1 cellular context compared by ENCODE assay signal in the genomic region with DNA sequence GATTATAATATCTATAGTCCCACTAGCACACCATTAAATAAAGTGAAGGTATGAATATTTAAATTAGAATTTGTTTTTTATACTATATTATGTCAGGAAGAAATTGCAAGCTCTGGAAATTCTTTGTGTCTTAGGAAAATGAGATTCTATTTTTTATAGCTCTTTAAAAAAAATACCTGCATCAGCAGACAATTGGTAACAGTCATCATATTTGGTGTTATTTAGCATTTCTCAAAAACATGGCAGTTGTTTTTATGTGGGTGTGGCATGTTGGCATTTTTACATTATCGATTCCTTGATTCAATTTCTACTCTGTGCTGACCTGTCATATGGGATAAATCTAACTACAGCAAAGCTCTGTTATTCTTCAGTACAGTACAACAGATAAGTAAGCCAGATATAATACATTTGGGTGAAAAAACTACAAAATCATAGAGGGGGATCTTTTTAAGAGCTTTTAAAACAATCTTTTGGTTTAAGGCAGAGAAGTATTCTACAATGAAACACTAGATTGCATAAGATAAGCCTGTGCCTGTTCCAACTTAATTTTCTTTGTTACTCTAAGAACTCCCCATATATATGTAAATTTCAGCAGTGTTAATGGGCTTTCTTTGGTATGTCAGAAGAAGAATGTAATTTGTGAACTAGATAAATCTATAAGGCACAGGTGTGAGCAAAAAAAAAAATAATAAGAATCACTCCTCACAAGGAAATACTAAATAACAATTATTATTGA.
TF ChIP-seq lines count a peak whose summit lies in the region.

No MANE protein-coding gene starts in this region.

TF ChIP-seq in WTC11, 78 proteins besides CTCF, POLR2A, EP300 and RAD21 (continued from another document):
- TF ChIP-seq STAT6 (CRISPR knock-in tag; conservative IDR thresholded peaks at IDR 0.05; ENCODE audit: low read depth): no peak
- TF ChIP-seq, protein P1, sequence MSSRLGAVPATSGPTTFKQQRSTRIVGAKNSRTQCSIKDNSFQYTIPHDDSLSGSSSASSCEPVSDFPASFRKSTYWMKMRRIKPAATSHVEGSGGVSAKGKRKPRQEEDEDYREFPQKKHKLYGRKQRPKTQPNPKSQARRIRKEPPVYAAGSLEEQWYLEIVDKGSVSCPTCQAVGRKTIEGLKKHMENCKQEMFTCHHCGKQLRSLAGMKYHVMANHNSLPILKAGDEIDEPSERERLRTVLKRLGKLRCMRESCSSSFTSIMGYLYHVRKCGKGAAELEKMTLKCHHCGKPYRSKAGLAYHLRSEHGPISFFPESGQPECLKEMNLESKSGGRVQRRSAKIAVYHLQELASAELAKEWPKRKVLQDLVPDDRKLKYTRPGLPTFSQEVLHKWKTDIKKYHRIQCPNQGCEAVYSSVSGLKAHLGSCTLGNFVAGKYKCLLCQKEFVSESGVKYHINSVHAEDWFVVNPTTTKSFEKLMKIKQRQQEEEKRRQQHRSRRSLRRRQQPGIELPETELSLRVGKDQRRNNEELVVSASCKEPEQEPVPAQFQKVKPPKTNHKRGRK (CRISPR knock-in tag; IDR thresholded peaks at IDR 0.05; ENCODE audit: borderline replicate concordance): no peak
- TF ChIP-seq SMAD3 (CRISPR knock-in tag; IDR thresholded peaks at IDR 0.05; ENCODE audit: borderline replicate concordance): no peak
- no peak for TF ChIP-seq TEAD1 (CRISPR knock-in tag; IDR thresholded peaks at IDR 0.05)
- TF ChIP-seq ESRRA (CRISPR knock-in tag; IDR thresholded peaks at IDR 0.05; ENCODE audit: borderline replicate concordance): no peak
- TF ChIP-seq ZNF121 (CRISPR knock-in tag; IDR thresholded peaks at IDR 0.05): no peak
- TF ChIP-seq, protein P2, sequence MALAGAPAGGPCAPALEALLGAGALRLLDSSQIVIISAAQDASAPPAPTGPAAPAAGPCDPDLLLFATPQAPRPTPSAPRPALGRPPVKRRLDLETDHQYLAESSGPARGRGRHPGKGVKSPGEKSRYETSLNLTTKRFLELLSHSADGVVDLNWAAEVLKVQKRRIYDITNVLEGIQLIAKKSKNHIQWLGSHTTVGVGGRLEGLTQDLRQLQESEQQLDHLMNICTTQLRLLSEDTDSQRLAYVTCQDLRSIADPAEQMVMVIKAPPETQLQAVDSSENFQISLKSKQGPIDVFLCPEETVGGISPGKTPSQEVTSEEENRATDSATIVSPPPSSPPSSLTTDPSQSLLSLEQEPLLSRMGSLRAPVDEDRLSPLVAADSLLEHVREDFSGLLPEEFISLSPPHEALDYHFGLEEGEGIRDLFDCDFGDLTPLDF (CRISPR knock-in tag; IDR thresholded peaks at IDR 0.05): no peak
- TF ChIP-seq ZSCAN18 (CRISPR knock-in tag; IDR thresholded peaks at IDR 0.05): no peak
